In the genomic region with DNA sequence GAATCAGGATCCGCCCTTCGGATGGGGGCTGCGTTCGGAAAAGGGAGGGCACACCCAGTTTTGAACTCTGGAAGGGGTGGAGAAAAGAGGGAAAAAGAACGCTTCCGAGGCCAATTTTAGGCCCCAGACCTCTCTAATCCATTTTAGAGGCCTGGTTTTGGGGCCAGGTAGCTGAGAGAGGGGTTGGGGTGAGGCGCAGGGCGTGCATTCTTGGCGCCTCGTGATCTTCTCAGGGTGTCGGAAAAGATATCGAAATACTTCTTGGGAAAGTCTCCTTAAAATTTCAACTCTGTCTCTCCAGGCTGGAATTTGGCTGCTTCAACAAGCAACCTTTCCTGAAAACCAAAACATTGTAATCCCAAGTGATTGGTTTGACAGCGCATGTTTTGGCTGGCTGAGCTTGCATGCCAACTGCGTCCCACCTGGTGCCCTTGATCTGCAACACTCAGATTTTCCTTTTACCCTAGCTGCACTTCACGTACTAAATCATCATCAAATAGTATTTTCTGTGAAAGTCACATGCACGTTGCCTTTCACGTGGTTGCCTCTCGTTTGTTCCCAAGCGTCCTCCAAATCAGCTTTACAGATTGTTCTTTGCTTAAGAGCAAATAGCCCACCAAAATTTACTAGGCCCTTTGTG, we compare ENCODE assay signal across 1 cellular context.
A peak's percentile ranks its signal among the peaks of the same experiment; 100 is the strongest.
TF ChIP-seq lines count a peak whose summit lies in the region.

No MANE protein-coding gene starts in this region.

TF ChIP-seq in HepG2, 621 proteins besides CTCF, POLR2A, EP300 and RAD21 (continued from another document and continues in another):
- TF ChIP-seq, protein P1, sequence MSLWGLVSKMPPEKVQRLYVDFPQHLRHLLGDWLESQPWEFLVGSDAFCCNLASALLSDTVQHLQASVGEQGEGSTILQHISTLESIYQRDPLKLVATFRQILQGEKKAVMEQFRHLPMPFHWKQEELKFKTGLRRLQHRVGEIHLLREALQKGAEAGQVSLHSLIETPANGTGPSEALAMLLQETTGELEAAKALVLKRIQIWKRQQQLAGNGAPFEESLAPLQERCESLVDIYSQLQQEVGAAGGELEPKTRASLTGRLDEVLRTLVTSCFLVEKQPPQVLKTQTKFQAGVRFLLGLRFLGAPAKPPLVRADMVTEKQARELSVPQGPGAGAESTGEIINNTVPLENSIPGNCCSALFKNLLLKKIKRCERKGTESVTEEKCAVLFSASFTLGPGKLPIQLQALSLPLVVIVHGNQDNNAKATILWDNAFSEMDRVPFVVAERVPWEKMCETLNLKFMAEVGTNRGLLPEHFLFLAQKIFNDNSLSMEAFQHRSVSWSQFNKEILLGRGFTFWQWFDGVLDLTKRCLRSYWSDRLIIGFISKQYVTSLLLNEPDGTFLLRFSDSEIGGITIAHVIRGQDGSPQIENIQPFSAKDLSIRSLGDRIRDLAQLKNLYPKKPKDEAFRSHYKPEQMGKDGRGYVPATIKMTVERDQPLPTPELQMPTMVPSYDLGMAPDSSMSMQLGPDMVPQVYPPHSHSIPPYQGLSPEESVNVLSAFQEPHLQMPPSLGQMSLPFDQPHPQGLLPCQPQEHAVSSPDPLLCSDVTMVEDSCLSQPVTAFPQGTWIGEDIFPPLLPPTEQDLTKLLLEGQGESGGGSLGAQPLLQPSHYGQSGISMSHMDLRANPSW (CRISPR knock-in tag; IDR thresholded peaks at IDR 0.05; ENCODE audit: borderline replicate concordance): no peak
- no peak for TF ChIP-seq TBL1XR1 (IDR thresholded peaks at IDR 0.05; ENCODE audit: borderline replicate concordance, low read length, partially characterized antibody)
- TF ChIP-seq RCOR2 (CRISPR knock-in tag; IDR thresholded peaks at IDR 0.05): no peak
- peak; percentile 2; the same call in 1 of the 2 replicates for TF ChIP-seq THAP11 (CRISPR knock-in tag; IDR thresholded peaks at IDR 0.05)
- TF ChIP-seq, protein P2, sequence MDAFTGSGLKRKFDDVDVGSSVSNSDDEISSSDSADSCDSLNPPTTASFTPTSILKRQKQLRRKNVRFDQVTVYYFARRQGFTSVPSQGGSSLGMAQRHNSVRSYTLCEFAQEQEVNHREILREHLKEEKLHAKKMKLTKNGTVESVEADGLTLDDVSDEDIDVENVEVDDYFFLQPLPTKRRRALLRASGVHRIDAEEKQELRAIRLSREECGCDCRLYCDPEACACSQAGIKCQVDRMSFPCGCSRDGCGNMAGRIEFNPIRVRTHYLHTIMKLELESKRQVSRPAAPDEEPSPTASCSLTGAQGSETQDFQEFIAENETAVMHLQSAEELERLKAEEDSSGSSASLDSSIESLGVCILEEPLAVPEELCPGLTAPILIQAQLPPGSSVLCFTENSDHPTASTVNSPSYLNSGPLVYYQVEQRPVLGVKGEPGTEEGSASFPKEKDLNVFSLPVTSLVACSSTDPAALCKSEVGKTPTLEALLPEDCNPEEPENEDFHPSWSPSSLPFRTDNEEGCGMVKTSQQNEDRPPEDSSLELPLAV (CRISPR knock-in tag; conservative IDR thresholded peaks at IDR 0.05; ENCODE audit: low read depth): no peak
- TF ChIP-seq ZBTB42 (CRISPR knock-in tag; IDR thresholded peaks at IDR 0.05): no peak
- no peak for TF ChIP-seq XRCC5 (optimal IDR thresholded peaks at IDR 0.05; ENCODE audit: low read length)
- TF ChIP-seq, protein P3, sequence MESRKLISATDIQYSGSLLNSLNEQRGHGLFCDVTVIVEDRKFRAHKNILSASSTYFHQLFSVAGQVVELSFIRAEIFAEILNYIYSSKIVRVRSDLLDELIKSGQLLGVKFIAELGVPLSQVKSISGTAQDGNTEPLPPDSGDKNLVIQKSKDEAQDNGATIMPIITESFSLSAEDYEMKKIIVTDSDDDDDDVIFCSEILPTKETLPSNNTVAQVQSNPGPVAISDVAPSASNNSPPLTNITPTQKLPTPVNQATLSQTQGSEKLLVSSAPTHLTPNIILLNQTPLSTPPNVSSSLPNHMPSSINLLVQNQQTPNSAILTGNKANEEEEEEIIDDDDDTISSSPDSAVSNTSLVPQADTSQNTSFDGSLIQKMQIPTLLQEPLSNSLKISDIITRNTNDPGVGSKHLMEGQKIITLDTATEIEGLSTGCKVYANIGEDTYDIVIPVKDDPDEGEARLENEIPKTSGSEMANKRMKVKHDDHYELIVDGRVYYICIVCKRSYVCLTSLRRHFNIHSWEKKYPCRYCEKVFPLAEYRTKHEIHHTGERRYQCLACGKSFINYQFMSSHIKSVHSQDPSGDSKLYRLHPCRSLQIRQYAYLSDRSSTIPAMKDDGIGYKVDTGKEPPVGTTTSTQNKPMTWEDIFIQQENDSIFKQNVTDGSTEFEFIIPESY (CRISPR knock-in tag; IDR thresholded peaks at IDR 0.05): no peak
- peak; percentile 60; the same call in 1 of the 2 replicates for TF ChIP-seq ZNF501 (CRISPR knock-in tag; IDR thresholded peaks at IDR 0.05)
- TF ChIP-seq STAT5B (CRISPR knock-in tag; IDR thresholded peaks at IDR 0.05): no peak
- peak; percentile 62; the same call in 1 of the 2 replicates for TF ChIP-seq ZNF761 (CRISPR knock-in tag; conservative IDR thresholded peaks at IDR 0.05)
- no peak for TF ChIP-seq ZIK1 (CRISPR knock-in tag; IDR thresholded peaks at IDR 0.05; ENCODE audit: borderline replicate concordance, low read depth)
- TF ChIP-seq IKZF1 (IDR thresholded peaks at IDR 0.05): no peak
- TF ChIP-seq SRF (IDR thresholded peaks at IDR 0.05; ENCODE audit: low read depth, low read length): no peak
- no peak for TF ChIP-seq RFXAP (CRISPR knock-in tag; IDR thresholded peaks at IDR 0.05; ENCODE audit: borderline replicate concordance)
- no peak for TF ChIP-seq ZNF180 (CRISPR knock-in tag; IDR thresholded peaks at IDR 0.05; ENCODE audit: borderline replicate concordance, low read depth)
- TF ChIP-seq ZNF260 (CRISPR knock-in tag; IDR thresholded peaks at IDR 0.05; ENCODE audit: borderline replicate concordance, low read depth): no peak
- no peak for TF ChIP-seq FOXO1 (CRISPR knock-in tag; IDR thresholded peaks at IDR 0.05)
- TF ChIP-seq GABPB1 (CRISPR knock-in tag; IDR thresholded peaks at IDR 0.05): no peak
- no peak for TF ChIP-seq ZNF446 (CRISPR knock-in tag; IDR thresholded peaks at IDR 0.05)
- TF ChIP-seq KLF16 (CRISPR knock-in tag; IDR thresholded peaks at IDR 0.05): no peak
- no peak for TF ChIP-seq ZFP37 (CRISPR knock-in tag; IDR thresholded peaks at IDR 0.05; ENCODE audit: borderline replicate concordance)
- TF ChIP-seq ZNF235 (CRISPR knock-in tag; IDR thresholded peaks at IDR 0.05; ENCODE audit: borderline replicate concordance): no peak
- TF ChIP-seq SP4 (CRISPR knock-in tag; IDR thresholded peaks at IDR 0.05): no peak; the same call in 1 of the 2 replicates
- TF ChIP-seq CENPT (CRISPR knock-in tag; IDR thresholded peaks at IDR 0.05; ENCODE audit: low read depth): no peak
- no peak for TF ChIP-seq ZFP62 (CRISPR knock-in tag; IDR thresholded peaks at IDR 0.05)
- TF ChIP-seq, protein P4, sequence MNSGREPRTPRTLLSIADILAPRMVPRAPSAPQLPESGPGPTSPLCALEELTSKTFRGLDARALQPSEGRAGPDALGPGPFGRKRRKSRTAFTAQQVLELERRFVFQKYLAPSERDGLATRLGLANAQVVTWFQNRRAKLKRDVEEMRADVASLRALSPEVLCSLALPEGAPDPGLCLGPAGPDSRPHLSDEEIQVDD (CRISPR knock-in tag; IDR thresholded peaks at IDR 0.05; ENCODE audit: borderline replicate concordance): no peak; the same call in 1 of the 2 replicates
- no peak for TF ChIP-seq PCBP2 (optimal IDR thresholded peaks at IDR 0.05; ENCODE audit: low read depth, low read length, poor library complexity, severe bottlenecking)
- TF ChIP-seq THYN1 (CRISPR knock-in tag; IDR thresholded peaks at IDR 0.05; ENCODE audit: borderline replicate concordance, low read depth): no peak
- TF ChIP-seq CEBPG (CRISPR knock-in tag; IDR thresholded peaks at IDR 0.05): no peak
- TF ChIP-seq ZNF207 (IDR thresholded peaks at IDR 0.05; ENCODE audit: borderline replicate concordance): no peak
- no peak for TF ChIP-seq ZNF891 (CRISPR knock-in tag; IDR thresholded peaks at IDR 0.05)
- TF ChIP-seq, protein P5, sequence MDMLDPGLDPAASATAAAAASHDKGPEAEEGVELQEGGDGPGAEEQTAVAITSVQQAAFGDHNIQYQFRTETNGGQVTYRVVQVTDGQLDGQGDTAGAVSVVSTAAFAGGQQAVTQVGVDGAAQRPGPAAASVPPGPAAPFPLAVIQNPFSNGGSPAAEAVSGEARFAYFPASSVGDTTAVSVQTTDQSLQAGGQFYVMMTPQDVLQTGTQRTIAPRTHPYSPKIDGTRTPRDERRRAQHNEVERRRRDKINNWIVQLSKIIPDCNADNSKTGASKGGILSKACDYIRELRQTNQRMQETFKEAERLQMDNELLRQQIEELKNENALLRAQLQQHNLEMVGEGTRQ (IDR thresholded peaks at IDR 0.05; ENCODE audit: low read depth, low read length): no peak
- TF ChIP-seq, protein P5 (CRISPR knock-in tag; IDR thresholded peaks at IDR 0.05; ENCODE audit: borderline replicate concordance): no peak
- TF ChIP-seq, protein P6, sequence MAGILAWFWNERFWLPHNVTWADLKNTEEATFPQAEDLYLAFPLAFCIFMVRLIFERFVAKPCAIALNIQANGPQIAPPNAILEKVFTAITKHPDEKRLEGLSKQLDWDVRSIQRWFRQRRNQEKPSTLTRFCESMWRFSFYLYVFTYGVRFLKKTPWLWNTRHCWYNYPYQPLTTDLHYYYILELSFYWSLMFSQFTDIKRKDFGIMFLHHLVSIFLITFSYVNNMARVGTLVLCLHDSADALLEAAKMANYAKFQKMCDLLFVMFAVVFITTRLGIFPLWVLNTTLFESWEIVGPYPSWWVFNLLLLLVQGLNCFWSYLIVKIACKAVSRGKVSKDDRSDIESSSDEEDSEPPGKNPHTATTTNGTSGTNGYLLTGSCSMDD (CRISPR knock-in tag; IDR thresholded peaks at IDR 0.05): no peak
- no peak for TF ChIP-seq ZNF614 (CRISPR knock-in tag; IDR thresholded peaks at IDR 0.05; ENCODE audit: borderline replicate concordance)
- no peak for TF ChIP-seq KLF15 (CRISPR knock-in tag; IDR thresholded peaks at IDR 0.05; ENCODE audit: borderline replicate concordance)
- no peak for TF ChIP-seq NR2F6 (IDR thresholded peaks at IDR 0.05)
- no peak for TF ChIP-seq NR2F6 (CRISPR knock-in tag; IDR thresholded peaks at IDR 0.05)
- TF ChIP-seq ATM (IDR thresholded peaks at IDR 0.05; ENCODE audit: borderline replicate concordance): no peak
- no peak for TF ChIP-seq ZNF333 (CRISPR knock-in tag; IDR thresholded peaks at IDR 0.05; ENCODE audit: borderline replicate concordance)
- no peak for TF ChIP-seq ELF3 (CRISPR knock-in tag; IDR thresholded peaks at IDR 0.05)
- no peak for TF ChIP-seq ZNF282 (IDR thresholded peaks at IDR 0.05; ENCODE audit: partially characterized antibody)
- no peak for TF ChIP-seq ZNF12 (CRISPR knock-in tag; IDR thresholded peaks at IDR 0.05)
- peak; percentile 91; the same call in 1 of the 2 replicates for TF ChIP-seq ZNF468 (CRISPR knock-in tag; IDR thresholded peaks at IDR 0.05)
- no peak for TF ChIP-seq MLLT10 (CRISPR knock-in tag; IDR thresholded peaks at IDR 0.05)
- TF ChIP-seq ARHGAP35 (CRISPR knock-in tag; IDR thresholded peaks at IDR 0.05; ENCODE audit: borderline replicate concordance): no peak
- no peak for TF ChIP-seq ZNF296 (CRISPR knock-in tag; conservative IDR thresholded peaks at IDR 0.05)
- TF ChIP-seq, protein P7, sequence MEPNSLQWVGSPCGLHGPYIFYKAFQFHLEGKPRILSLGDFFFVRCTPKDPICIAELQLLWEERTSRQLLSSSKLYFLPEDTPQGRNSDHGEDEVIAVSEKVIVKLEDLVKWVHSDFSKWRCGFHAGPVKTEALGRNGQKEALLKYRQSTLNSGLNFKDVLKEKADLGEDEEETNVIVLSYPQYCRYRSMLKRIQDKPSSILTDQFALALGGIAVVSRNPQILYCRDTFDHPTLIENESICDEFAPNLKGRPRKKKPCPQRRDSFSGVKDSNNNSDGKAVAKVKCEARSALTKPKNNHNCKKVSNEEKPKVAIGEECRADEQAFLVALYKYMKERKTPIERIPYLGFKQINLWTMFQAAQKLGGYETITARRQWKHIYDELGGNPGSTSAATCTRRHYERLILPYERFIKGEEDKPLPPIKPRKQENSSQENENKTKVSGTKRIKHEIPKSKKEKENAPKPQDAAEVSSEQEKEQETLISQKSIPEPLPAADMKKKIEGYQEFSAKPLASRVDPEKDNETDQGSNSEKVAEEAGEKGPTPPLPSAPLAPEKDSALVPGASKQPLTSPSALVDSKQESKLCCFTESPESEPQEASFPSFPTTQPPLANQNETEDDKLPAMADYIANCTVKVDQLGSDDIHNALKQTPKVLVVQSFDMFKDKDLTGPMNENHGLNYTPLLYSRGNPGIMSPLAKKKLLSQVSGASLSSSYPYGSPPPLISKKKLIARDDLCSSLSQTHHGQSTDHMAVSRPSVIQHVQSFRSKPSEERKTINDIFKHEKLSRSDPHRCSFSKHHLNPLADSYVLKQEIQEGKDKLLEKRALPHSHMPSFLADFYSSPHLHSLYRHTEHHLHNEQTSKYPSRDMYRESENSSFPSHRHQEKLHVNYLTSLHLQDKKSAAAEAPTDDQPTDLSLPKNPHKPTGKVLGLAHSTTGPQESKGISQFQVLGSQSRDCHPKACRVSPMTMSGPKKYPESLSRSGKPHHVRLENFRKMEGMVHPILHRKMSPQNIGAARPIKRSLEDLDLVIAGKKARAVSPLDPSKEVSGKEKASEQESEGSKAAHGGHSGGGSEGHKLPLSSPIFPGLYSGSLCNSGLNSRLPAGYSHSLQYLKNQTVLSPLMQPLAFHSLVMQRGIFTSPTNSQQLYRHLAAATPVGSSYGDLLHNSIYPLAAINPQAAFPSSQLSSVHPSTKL (CRISPR knock-in tag; IDR thresholded peaks at IDR 0.05): no peak
- no peak for TF ChIP-seq GABPA (IDR thresholded peaks at IDR 0.05; ENCODE audit: low read depth, low read length)
- TF ChIP-seq GABPA (CRISPR knock-in tag; IDR thresholded peaks at IDR 0.05; ENCODE audit: low read depth): no peak
